8 cellular contexts compared by ENCODE assay signal in genomic region chr16:4802659-4803287, GRCh38. TPM values are rescaled to one million over a fixed set of nuclear protein-coding genes. Genes with fewer than 3 reads are reported as not detected.
DNase-seq lines count a peak whose midpoint lies in the region; ATAC-seq and TF ChIP-seq lines count a peak whose summit lies in the region.

No MANE protein-coding gene starts in this region.

- H3K4me1 Mint-ChIP-seq in activated T-helper 2 cell treated with anti-CD3 and anti-CD28 coated beads, Interferon-gamma antibody, Interleukin-2, Interleukin-4, amounts not matched to agents 10 μg/mL and 5 μg/mL and 100 μg/mL, durations not matched to agents 14 hours and 24 hours and 36 hours (ENCODE audit: low read depth), result peaks cover 5% of the 10 kb centered on the region
- H3K4me1 Mint-ChIP-seq in natural killer cell, result peaks cover 0 to 10% of the 10 kb centered on the region in 2 donors
- H3K4me1 Mint-ChIP-seq in stimulated activated naive B cell treated with anti-CD40 and anti-IgM and Interleukin-4, amounts not matched to agents 10 μg/mL and 1 μg/mL and 100 μg/mL, for 72 hours, result peaks cover 17 to 47% of the 10 kb centered on the region in 2 donors

- peaks cover 23% of the 10 kb centered on the region for H3K36me3 Mint-ChIP-seq in activated T-helper 2 cell treated with anti-CD3 and anti-CD28 coated beads, Interferon-gamma antibody, Interleukin-2, Interleukin-4, amounts not matched to agents 10 μg/mL and 5 μg/mL and 100 μg/mL, durations not matched to agents 14 hours and 24 hours and 36 hours (ENCODE audit: low read depth)
- peaks cover 5% of the 10 kb centered on the region for H3K36me3 Mint-ChIP-seq in natural killer cell
- H3K36me3 Mint-ChIP-seq in stimulated activated naive B cell treated with anti-CD40 and anti-IgM and Interleukin-4, amounts not matched to agents 10 μg/mL and 1 μg/mL and 100 μg/mL, for 72 hours, result peaks cover 33 to 38% of the 10 kb centered on the region in 2 donors

- peaks cover 6% of the 10 kb centered on the region; the same call in 1 of the 2 replicates for H4K20me1 ChIP-seq in DND-41 (ENCODE audit: insufficient read depth, low read length)

- H3K27me3 ChIP-seq in DND-41 (ENCODE audit: insufficient read depth, low read length, poor library complexity), result no peaks in the 10 kb centered on the region

- DNase-seq in DND-41, result peak; percentile 90
- DNase-seq in GOT3 (lab: John Stamatoyannopoulos, UW), result peak; percentile 89
- peak; percentile 65 to 71 for DNase-seq in Kasumi-1 (lab: John Stamatoyannopoulos, UW)
- DNase-seq in RPMI7951 (ENCODE audit: low read depth), result peak; percentile 91
- DNase-seq in activated T-helper 2 cell treated with anti-CD3 and anti-CD28 coated beads, Interferon-gamma antibody, Interleukin-2, Interleukin-4, amounts not matched to agents 10 μg/mL and 5 μg/mL and 100 μg/mL, durations not matched to agents 14 hours and 24 hours and 36 hours (ENCODE audit: low spot score), result peak; percentile 88
- peak; percentile 84 for DNase-seq in fibroblast of peridontal ligament (ENCODE audit: extremely low read depth)
- peak; percentile 91 for DNase-seq in natural killer cell
- peak; percentile 87 for DNase-seq in stimulated activated naive B cell treated with anti-CD40 and anti-IgM and Interleukin-4, amounts not matched to agents 10 μg/mL and 1 μg/mL and 100 μg/mL, for 72 hours

- intact Hi-C loops in activated T-helper 2 cell treated with anti-CD3 and anti-CD28 coated beads, Interferon-gamma antibody, Interleukin-2, Interleukin-4, amounts not matched to agents 10 μg/mL and 5 μg/mL and 100 μg/mL, durations not matched to agents 14 hours and 24 hours and 36 hours (cut with micrococcal nuclease), result loop anchor here (1.0 to 2.0 kb wide), 3 partner anchors 35 to 68 kb away; partner anchors contain the start of genes ANKS3, DNAAF8, GLYR1 and UBN1
- intact Hi-C loops in natural killer cell (cut with micrococcal nuclease), result loop anchor here (2.0 kb wide), 2 partner anchors 46 to 68 kb away; partner anchors contain the start of genes ANKS3 and DNAAF8

- H3K9me3 ChIP-seq in DND-41 (ENCODE audit: insufficient read depth, low read length, severe bottlenecking), result no peaks in the 10 kb centered on the region

- H3K9me3 Mint-ChIP-seq in activated T-helper 2 cell treated with anti-CD3 and anti-CD28 coated beads, Interferon-gamma antibody, Interleukin-2, Interleukin-4, amounts not matched to agents 10 μg/mL and 5 μg/mL and 100 μg/mL, durations not matched to agents 14 hours and 24 hours and 36 hours, result no peaks in the 10 kb centered on the region
- no peaks in the 10 kb centered on the region for H3K9me3 Mint-ChIP-seq in natural killer cell
- H3K9me3 Mint-ChIP-seq in stimulated activated naive B cell treated with anti-CD40 and anti-IgM and Interleukin-4, amounts not matched to agents 10 μg/mL and 1 μg/mL and 100 μg/mL, for 72 hours, result no peaks in the 10 kb centered on the region

- no peaks in the 10 kb centered on the region for H3K79me2 ChIP-seq in DND-41 (ENCODE audit: insufficient read depth, low read length)

- peak overlapping the region; percentile 89 for H2AFZ ChIP-seq in DND-41 (ENCODE audit: low read depth, low read length)

- H3K4me1 ChIP-seq in DND-41 (ENCODE audit: insufficient read depth, low read length), result peaks cover 24% of the 10 kb centered on the region

- ATAC-seq in DND-41 (ENCODE audit: insufficient read depth, low read depth) (peak; percentile 98), natural killer cell (peak; percentile 93 to 97 (median 94))
- peak; percentile 91 to 92 for ATAC-seq in stimulated activated naive B cell treated with anti-CD40 and anti-IgM and Interleukin-4, amounts not matched to agents 10 μg/mL and 1 μg/mL and 100 μg/mL, for 72 hours (replicated peaks)

- H3K4me3 Mint-ChIP-seq in activated T-helper 2 cell treated with anti-CD3 and anti-CD28 coated beads, Interferon-gamma antibody, Interleukin-2, Interleukin-4, amounts not matched to agents 10 μg/mL and 5 μg/mL and 100 μg/mL, durations not matched to agents 14 hours and 24 hours and 36 hours (ENCODE audit: low read depth), result peak overlapping the region; percentile 81
- H3K4me3 Mint-ChIP-seq in natural killer cell, result peak overlapping the region; percentile 82
- peak overlapping the region; percentile 83 to 92 for H3K4me3 Mint-ChIP-seq in stimulated activated naive B cell treated with anti-CD40 and anti-IgM and Interleukin-4, amounts not matched to agents 10 μg/mL and 1 μg/mL and 100 μg/mL, for 72 hours

- no peaks in the 10 kb centered on the region for H3K27me3 Mint-ChIP-seq in activated T-helper 2 cell treated with anti-CD3 and anti-CD28 coated beads, Interferon-gamma antibody, Interleukin-2, Interleukin-4, amounts not matched to agents 10 μg/mL and 5 μg/mL and 100 μg/mL, durations not matched to agents 14 hours and 24 hours and 36 hours (ENCODE audit: low read depth)
- H3K27me3 Mint-ChIP-seq in natural killer cell (ENCODE audit: low read depth in 2 of 2), result no peaks in the 10 kb centered on the region
- H3K27me3 Mint-ChIP-seq in stimulated activated naive B cell treated with anti-CD40 and anti-IgM and Interleukin-4, amounts not matched to agents 10 μg/mL and 1 μg/mL and 100 μg/mL, for 72 hours, result no peaks in the 10 kb centered on the region

- peaks cover 31% of the 10 kb centered on the region for H3K36me3 ChIP-seq in DND-41 (ENCODE audit: insufficient read depth, low read length)

- peak overlapping the region; percentile 38 for H3K27ac Mint-ChIP-seq in activated T-helper 2 cell treated with anti-CD3 and anti-CD28 coated beads, Interferon-gamma antibody, Interleukin-2, Interleukin-4, amounts not matched to agents 10 μg/mL and 5 μg/mL and 100 μg/mL, durations not matched to agents 14 hours and 24 hours and 36 hours
- peak overlapping the region; percentile 51 to 82 for H3K27ac Mint-ChIP-seq in natural killer cell
- H3K27ac Mint-ChIP-seq in stimulated activated naive B cell treated with anti-CD40 and anti-IgM and Interleukin-4, amounts not matched to agents 10 μg/mL and 1 μg/mL and 100 μg/mL, for 72 hours, result peak overlapping the region; percentile 65

- peak overlapping the region; percentile 91 for H3K4me2 ChIP-seq in DND-41 (ENCODE audit: insufficient read depth, low read length)

- H3K27ac ChIP-seq in DND-41 (ENCODE audit: low read length), result peak overlapping the region; percentile 65

- no peak for TF ChIP-seq CTCF in DND-41 (IDR thresholded peaks at IDR 0.05; ENCODE audit: borderline replicate concordance, extremely low read depth, low read length, poor library complexity, severe bottlenecking)
- no peak for TF ChIP-seq CTCF in natural killer cell (IDR thresholded peaks at IDR 0.05)

- peak overlapping the region; percentile 59 for H3K9ac ChIP-seq in DND-41 (ENCODE audit: low read depth, low read length)

- peak overlapping the region; percentile 70 to 84; a peak in 3 of 4 replicates for H3K4me3 ChIP-seq in DND-41 (ENCODE audit: low read depth in 1 of 2, low read length in 2 of 2)

RNA-seq across cellular contexts. Expression of gene ROGDI, which starts 0.3 kb away (rescaled TPM):
- total RNA-seq in RPMI7951 (2014; rRNA removed; shearing (Covaris generic)), result 13.1 and 16.9 TPM in 2 replicates
- total RNA-seq in activated T-helper 2 cell treated with anti-CD3 and anti-CD28 coated beads, Interferon-gamma antibody, Interleukin-2, Interleukin-4, amounts not matched to agents 10 μg/mL and 5 μg/mL and 100 μg/mL, durations not matched to agents 14 hours and 24 hours and 36 hours, result 5.1 and 5.5 TPM in 2 replicates
- total RNA-seq in natural killer cell, result 10 to 100 TPM in 1 of 3 donors, 1 to 10 TPM in 2; 6.6 to 15.5 (median 7.5) TPM

RNA-seq across cellular contexts. Expression of gene SMIM22, which starts 7.6 kb away (rescaled TPM):
- not detected in 2 replicates for total RNA-seq in RPMI7951 (2014; rRNA removed; shearing (Covaris generic))
- total RNA-seq in activated T-helper 2 cell treated with anti-CD3 and anti-CD28 coated beads, Interferon-gamma antibody, Interleukin-2, Interleukin-4, amounts not matched to agents 10 μg/mL and 5 μg/mL and 100 μg/mL, durations not matched to agents 14 hours and 24 hours and 36 hours, result not detected in 2 replicates
- total RNA-seq in natural killer cell, result not detected

RNA-seq across cellular contexts. Expression of gene SEPTIN12, which starts 14.6 kb away (rescaled TPM):
- total RNA-seq in RPMI7951 (2014; rRNA removed; shearing (Covaris generic)), result not detected in 2 replicates
- total RNA-seq in activated T-helper 2 cell treated with anti-CD3 and anti-CD28 coated beads, Interferon-gamma antibody, Interleukin-2, Interleukin-4, amounts not matched to agents 10 μg/mL and 5 μg/mL and 100 μg/mL, durations not matched to agents 14 hours and 24 hours and 36 hours, result not detected in 2 replicates
- total RNA-seq in natural killer cell, result under 1 TPM in 1 of 3 donors, not detected in 2; 0.59 TPM

RNA-seq across cellular contexts. Expression of gene ZNF500, which starts 35.8 kb away (rescaled TPM):
- total RNA-seq in RPMI7951 (2014; rRNA removed; shearing (Covaris generic)), result 5.2 and 5.4 TPM in 2 replicates
- total RNA-seq in activated T-helper 2 cell treated with anti-CD3 and anti-CD28 coated beads, Interferon-gamma antibody, Interleukin-2, Interleukin-4, amounts not matched to agents 10 μg/mL and 5 μg/mL and 100 μg/mL, durations not matched to agents 14 hours and 24 hours and 36 hours, result 16.6 and 18.1 TPM in 2 replicates
- 10 to 100 TPM; 11.4 to 20.3 (median 13.0) TPM for total RNA-seq in natural killer cell

RNA-seq across cellular contexts. Expression of gene GLYR1, which starts 44.3 kb away (rescaled TPM):
- total RNA-seq in RPMI7951 (2014; rRNA removed; shearing (Covaris generic)), result 17.8 and 21.4 TPM in 2 replicates
- 104 and 112 TPM in 2 replicates for total RNA-seq in activated T-helper 2 cell treated with anti-CD3 and anti-CD28 coated beads, Interferon-gamma antibody, Interleukin-2, Interleukin-4, amounts not matched to agents 10 μg/mL and 5 μg/mL and 100 μg/mL, durations not matched to agents 14 hours and 24 hours and 36 hours
- 100 to 1,000 TPM; 112 to 129 (median 125) TPM for total RNA-seq in natural killer cell

Comparison
In these comparisons a context has a peak if more than half of its experiments do, and no peak if none do; other contexts are left out.
1. Peak in every context shown above with its lines: DNase-seq, ATAC-seq, H3K4me3 ChIP-seq and H3K27ac ChIP-seq.